8 cellular contexts compared by ENCODE assay signal in genomic region chr19:46661735-46662592, GRCh38. TPM values are rescaled to one million over a fixed set of nuclear protein-coding genes. Genes with fewer than 3 reads are reported as not detected.
DNase-seq lines count a peak whose midpoint lies in the region; ATAC-seq, FAIRE-seq and TF ChIP-seq lines count a peak whose summit lies in the region.

No MANE protein-coding gene starts in this region.

- H3K36me3 ChIP-seq in NT2/D1 (ENCODE audit: insufficient read depth, insufficient read length, low read length) (no peaks in the 10 kb centered on the region), endothelial cell of umbilical vein (ENCODE audit: control insufficient read depth in 2 of 2, extremely low read depth in 1 of 2, insufficient read depth in 2 of 2, low read length in 2 of 2) (no peaks in the 10 kb centered on the region)

- TF ChIP-seq CTCF in endothelial cell of umbilical vein (IDR thresholded peaks at IDR 0.05; ENCODE audit: extremely low read depth in 1 of 2, insufficient read depth in 1 of 2, low read depth in 1 of 2, low read length in 2 of 2) = peak; percentile 92

- dilution Hi-C loops in endothelial cell of umbilical vein (cut with MboI; ENCODE audit: extremely low pct_ligation_motif_present, low sequenced_read_pairs) = no loop called here

- no peak overlapping the region for H3K9ac ChIP-seq in NT2/D1 (ENCODE audit: insufficient read length, low read depth)
- peak overlapping the region; percentile 51 for H3K9ac ChIP-seq in endothelial cell of umbilical vein (replicated peaks; ENCODE audit: extremely low read depth, insufficient read depth, low read length)

- intact Hi-C loops in endothelial cell of umbilical vein (cut with micrococcal nuclease) = loop anchor here (1.0 to 2.0 kb wide), 7 partner anchors 28 to 133 kb away; no protein-coding TSS in a partner anchor

- H3K4me2 ChIP-seq in endothelial cell of umbilical vein (ENCODE audit: insufficient read depth, low read length) = peak overlapping the region; percentile 79

- FAIRE-seq in endothelial cell of umbilical vein (lab: Jason Lieb, UNC) = peak; percentile 94

- DNase-seq in DMS 273 (lab: John Stamatoyannopoulos, UW; ENCODE audit: unreplicated experiment) (peak; percentile 93), HuH-7 (ENCODE audit: low spot score) (peak; percentile 80), NT2/D1 (ENCODE audit: low read depth, low spot score) (peak; percentile 63), activated T-cell treated with anti-CD3 and anti-CD28 coated beads for 1 hour (ENCODE audit: low read depth) (peak; percentile 62), endothelial cell of umbilical vein (ENCODE audit: low read depth, low spot score) (peak; percentile 88), middle frontal gyrus (ENCODE audit: extremely low spot score, low spot score) (peak; percentile 85)
- DNase-seq in stimulated activated CD8-positive, alpha-beta memory T cell treated with anti-CD3 and anti-CD28 coated beads, Interleukin-15, amount 100 ng/mL, for 4 hours (ENCODE audit: low read depth in 2 of 2) = peak; percentile 43 to 58

- no peak for TF ChIP-seq POLR2A in endothelial cell of umbilical vein (IDR thresholded peaks at IDR 0.05; ENCODE audit: low read depth, low read length)

- peak overlapping the region; percentile 76 for H2AFZ ChIP-seq in endothelial cell of umbilical vein (ENCODE audit: low read depth, low read length)

- H3K4me1 ChIP-seq in NT2/D1 (ENCODE audit: insufficient read depth, insufficient read length) = no peaks in the 10 kb centered on the region
- H3K4me1 ChIP-seq in endothelial cell of umbilical vein (ENCODE audit: control insufficient read depth, extremely low read depth, insufficient read depth, low read length) = peaks cover 14% of the 10 kb centered on the region

- H4K20me1 ChIP-seq in endothelial cell of umbilical vein (replicated peaks; ENCODE audit: control insufficient read depth, extremely low read depth, insufficient read depth, low read length) = no peaks in the 10 kb centered on the region

- no peaks in the 10 kb centered on the region for H3K9me3 ChIP-seq in NT2/D1 (ENCODE audit: insufficient read depth, low read length)
- no peaks in the 10 kb centered on the region for H3K9me3 ChIP-seq in endothelial cell of umbilical vein (replicated peaks; ENCODE audit: control insufficient read depth, insufficient read depth, low read length)

- H3K27me3 ChIP-seq in NT2/D1 (ENCODE audit: insufficient read depth, insufficient read length) = no peaks in the 10 kb centered on the region
- H3K27me3 ChIP-seq in endothelial cell of umbilical vein (ENCODE audit: control insufficient read depth in 2 of 2, insufficient read depth in 2 of 2, low read length in 2 of 2) = peaks cover 13 to 22% of the 10 kb centered on the region in 2 experiments

- peak overlapping the region; percentile 34 for H3K27ac ChIP-seq in endothelial cell of umbilical vein (ENCODE audit: insufficient read depth, low read depth, low read length)

- CTCF ChIA-PET in endothelial cell of umbilical vein (lab: Charles Lee) = interaction anchor here (0.6 to 7.9 kb wide), 39 partner anchors 8 to 261 kb away, joined by 3 to 422 read pairs (median 5); partner anchors contain the start of genes CALM3, GNG8 and PTGIR

- ATAC-seq in GM21529 (IDR thresholded peaks at IDR 0.05; ENCODE audit: unreplicated experiment) = no peak

- H3K4me3 ChIP-seq in NT2/D1 (ENCODE audit: insufficient read length, low read depth) = no peak overlapping the region
- H3K4me3 ChIP-seq in endothelial cell of umbilical vein (replicated peaks in 1 of 3; ENCODE audit: insufficient read depth in 1 of 3, low read depth in 1 of 3, low read length in 3 of 3) = peak overlapping the region; percentile 20 to 57 (median 29)

- H3K79me2 ChIP-seq in endothelial cell of umbilical vein (ENCODE audit: control insufficient read depth, insufficient read depth, low read length) = no peaks in the 10 kb centered on the region

- BruUV-seq in endothelial cell of umbilical vein (replicated peaks; lab: Mats Ljungman, UMichigan) = no TSS peak

- H3K9me1 ChIP-seq in endothelial cell of umbilical vein (replicated peaks; ENCODE audit: control insufficient read depth, extremely low read depth, insufficient read depth, low read length) = no peaks in the 10 kb centered on the region

- POLR2A ChIA-PET in endothelial cell of umbilical vein (lab: Charles Lee) = interaction anchor here (0.7 to 1.9 kb wide), 6 partner anchors 25 to 126 kb away, joined by 3 to 8 read pairs (median 4); partner anchors contain the start of genes PTGIR and SLC1A5

TF ChIP-seq in endothelial cell of umbilical vein, 7 proteins besides CTCF, POLR2A, EP300 and RAD21:
- TF ChIP-seq MAX (IDR thresholded peaks at IDR 0.05; ENCODE audit: insufficient read depth, insufficient read length) (no peak), POLR2AphosphoS5 (IDR thresholded peaks at IDR 0.05; ENCODE audit: insufficient read depth, low read depth, low read length) (no peak), FOS (IDR thresholded peaks at IDR 0.05; ENCODE audit: borderline replicate concordance, insufficient read depth, low read length) (peak; percentile 56), MYC (IDR thresholded peaks at IDR 0.05; ENCODE audit: low read depth, low read length) (no peak), JUN (IDR thresholded peaks at IDR 0.05; ENCODE audit: borderline replicate concordance, insufficient read depth, insufficient read length, low read depth) (peak; percentile 35), EZH2 (IDR thresholded peaks at IDR 0.05; ENCODE audit: borderline replicate concordance, low read depth, low read length, severe bottlenecking) (no peak), GATA2 (IDR thresholded peaks at IDR 0.05; ENCODE audit: insufficient read depth, insufficient read length, low read depth, low read length) (peak; percentile 27)
TF ChIP-seq in endothelial cell of umbilical vein: peak in this region for 3.

RNA-seq across cellular contexts. Expression of gene DACT3, which starts 1.0 kb away (rescaled TPM):
- total RNA-seq in endothelial cell of umbilical vein = 0.22 and 0.65 TPM in 2 replicates
- polyA plus RNA-seq in endothelial cell of umbilical vein = 0.76 and 0.83 TPM in 2 replicates
- polyA plus RNA-seq in endothelial cell of umbilical vein (2011; cell fraction: cytosol; rRNA removed) = 0.39 TPM in 2 replicates
- 0.39 and 0.55 TPM in 2 replicates for polyA plus RNA-seq in endothelial cell of umbilical vein (2011; cell fraction: nucleus; rRNA removed)
- 0.37 and 0.90 TPM in 2 replicates for polyA plus RNA-seq in endothelial cell of umbilical vein (2012)
- polyA minus RNA-seq in endothelial cell of umbilical vein = 0.41 and 0.49 TPM in 2 replicates
- not detected for polyA minus RNA-seq in endothelial cell of umbilical vein (2011; cell fraction: cytosol; rRNA and poly(A)+ RNA removed)
- 0.19 and 0.29 TPM in 2 replicates for polyA minus RNA-seq in endothelial cell of umbilical vein (2011; cell fraction: nucleus; rRNA and poly(A)+ RNA removed)

RNA-seq across cellular contexts. Expression of gene GNG8, which starts 26.0 kb away (rescaled TPM):
- not detected in 2 replicates for total RNA-seq in endothelial cell of umbilical vein
- not detected in 2 replicates for polyA plus RNA-seq in endothelial cell of umbilical vein
- polyA plus RNA-seq in endothelial cell of umbilical vein (2011; cell fraction: cytosol; rRNA removed) = not detected in 2 replicates
- not detected in 2 replicates for polyA plus RNA-seq in endothelial cell of umbilical vein (2011; cell fraction: nucleus; rRNA removed)
- polyA plus RNA-seq in endothelial cell of umbilical vein (2012) = not detected in 2 replicates
- polyA minus RNA-seq in endothelial cell of umbilical vein = not detected in 2 replicates
- not detected for polyA minus RNA-seq in endothelial cell of umbilical vein (2011; cell fraction: cytosol; rRNA and poly(A)+ RNA removed)
- not detected in 2 replicates for polyA minus RNA-seq in endothelial cell of umbilical vein (2011; cell fraction: nucleus; rRNA and poly(A)+ RNA removed)

RNA-seq across cellular contexts. Expression of gene PTGIR, which starts 37.1 kb away (rescaled TPM):
- 0.55 and 1.1 TPM in 2 replicates for total RNA-seq in endothelial cell of umbilical vein
- polyA plus RNA-seq in endothelial cell of umbilical vein = 2.7 and 3.8 TPM in 2 replicates
- 1.2 and 1.7 TPM in 2 replicates for polyA plus RNA-seq in endothelial cell of umbilical vein (2011; cell fraction: cytosol; rRNA removed)
- polyA plus RNA-seq in endothelial cell of umbilical vein (2011; cell fraction: nucleus; rRNA removed) = 2.7 and 3.8 TPM in 2 replicates
- polyA plus RNA-seq in endothelial cell of umbilical vein (2012) = 0.58 and 1.2 TPM in 2 replicates
- polyA minus RNA-seq in endothelial cell of umbilical vein = 0.74 and 0.85 TPM in 2 replicates
- polyA minus RNA-seq in endothelial cell of umbilical vein (2011; cell fraction: cytosol; rRNA and poly(A)+ RNA removed) = not detected
- 0.67 and 1.1 TPM in 2 replicates for polyA minus RNA-seq in endothelial cell of umbilical vein (2011; cell fraction: nucleus; rRNA and poly(A)+ RNA removed)

RNA-seq across cellular contexts. Expression of gene PRKD2, which starts 55.0 kb away (rescaled TPM):
- 94.9 and 101 TPM in 2 replicates for total RNA-seq in endothelial cell of umbilical vein
- polyA plus RNA-seq in endothelial cell of umbilical vein = 40.4 and 42.4 TPM in 2 replicates
- polyA plus RNA-seq in endothelial cell of umbilical vein (2011; cell fraction: cytosol; rRNA removed) = 34.8 and 36.2 TPM in 2 replicates
- polyA plus RNA-seq in endothelial cell of umbilical vein (2011; cell fraction: nucleus; rRNA removed) = 69.1 and 74.5 TPM in 2 replicates
- polyA plus RNA-seq in endothelial cell of umbilical vein (2012) = 45.1 and 54.6 TPM in 2 replicates
- polyA minus RNA-seq in endothelial cell of umbilical vein = 43.7 and 55.6 TPM in 2 replicates
- 10.0 TPM for polyA minus RNA-seq in endothelial cell of umbilical vein (2011; cell fraction: cytosol; rRNA and poly(A)+ RNA removed)
- polyA minus RNA-seq in endothelial cell of umbilical vein (2011; cell fraction: nucleus; rRNA and poly(A)+ RNA removed) = 22.5 and 33.7 TPM in 2 replicates
